Comparison of ENCODE assay signal across 15 cellular contexts in the genomic region with DNA sequence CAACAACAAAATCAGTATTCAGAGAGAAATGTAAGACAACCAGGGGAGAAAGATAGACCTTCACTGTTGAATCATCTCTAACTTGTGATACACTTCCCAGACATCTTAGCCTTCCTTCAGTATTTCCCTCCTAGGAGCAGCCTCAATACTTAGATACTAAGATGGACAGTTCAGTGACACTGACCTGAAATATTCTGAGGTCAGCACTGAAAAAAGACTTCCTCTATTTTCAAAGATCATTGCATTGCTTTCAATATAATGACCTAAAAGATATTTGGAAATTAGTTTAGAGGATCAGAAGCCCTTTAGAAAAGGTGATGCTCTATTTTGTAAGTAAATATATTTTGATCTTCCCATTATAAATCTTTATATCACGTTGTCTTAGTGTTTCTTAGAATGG.
DNase-seq lines count a peak whose midpoint lies in the region; ATAC-seq and TF ChIP-seq lines count a peak whose summit lies in the region.
"Had no signal": no experiment of that assay in that cellular context is flagged by ENCODE, and none has a peak within 500 bp of the region (broad histone marks: within the 10 kb centered on the region; RNA-seq: fewer than 3 reads in every experiment).

No MANE protein-coding gene starts in this region.

- no peak for TF ChIP-seq CTCF in GM12865 (IDR thresholded peaks at IDR 0.05; ENCODE audit: insufficient read depth, low read depth, low read length, missing control alignments)
- TF ChIP-seq CTCF in OCI-LY3 (IDR thresholded peaks at IDR 0.05; ENCODE audit: low read depth, low read length) = no peak
- TF ChIP-seq CTCF in MCF 10A (IDR thresholded peaks at IDR 0.05; ENCODE audit: unreplicated experiment) = no peak

- H3K36me3 ChIP-seq in OCI-LY3 (replicated peaks; ENCODE audit: low read depth, low read length) = peaks cover 17% of the 10 kb centered on the region

- peak overlapping the region; percentile 83 for H3K27ac Mint-ChIP-seq in activated naive CD4-positive, alpha-beta T cell treated with anti-CD3 and anti-CD28 coated beads, Interleukin-2, amount 50 U/mL, for 24 hours
- peak overlapping the region; percentile 74 for H3K27ac Mint-ChIP-seq in stimulated activated memory B cell treated with anti-CD40 and anti-IgM and Interleukin-4, amounts not matched to agents 10 μg/mL and 1 μg/mL and 100 μg/mL, for 72 hours
- no peak overlapping the region for H3K27ac Mint-ChIP-seq in MCF 10A (ENCODE audit: low read depth, unreplicated experiment)
- H3K27ac Mint-ChIP-seq: CD4-positive, alpha-beta T cell; GM23338 had no signal

- POLR2A ChIA-PET in MCF 10A (lab: Yijun Ruan, JAX) = no interaction called here

- peak overlapping the region; percentile 35 for H3K4me3 Mint-ChIP-seq in activated naive CD4-positive, alpha-beta T cell treated with anti-CD3 and anti-CD28 coated beads, Interleukin-2, amount 50 U/mL, for 24 hours
- no peak overlapping the region for H3K4me3 Mint-ChIP-seq in stimulated activated memory B cell treated with anti-CD40 and anti-IgM and Interleukin-4, amounts not matched to agents 10 μg/mL and 1 μg/mL and 100 μg/mL, for 72 hours
- H3K4me3 Mint-ChIP-seq in MCF 10A (ENCODE audit: unreplicated experiment) = no peak overlapping the region
- H3K4me3 Mint-ChIP-seq: CD4-positive, alpha-beta T cell; GM23338 had no signal

- peaks cover 7% of the 10 kb centered on the region; the same call in 1 of the 2 replicates for H3K9me3 ChIP-seq in OCI-LY3 (ENCODE audit: insufficient read depth, low read length)

- CTCF ChIA-PET in MCF 10A (lab: Yijun Ruan, JAX) = no interaction called here

- peaks cover 16% of the 10 kb centered on the region for H3K9me3 Mint-ChIP-seq in activated naive CD4-positive, alpha-beta T cell treated with anti-CD3 and anti-CD28 coated beads, Interleukin-2, amount 50 U/mL, for 24 hours
- peaks cover 11% of the 10 kb centered on the region for H3K9me3 Mint-ChIP-seq in stimulated activated memory B cell treated with anti-CD40 and anti-IgM and Interleukin-4, amounts not matched to agents 10 μg/mL and 1 μg/mL and 100 μg/mL, for 72 hours
- no peaks in the 10 kb centered on the region for H3K9me3 Mint-ChIP-seq in MCF 10A (ENCODE audit: unreplicated experiment)
- H3K9me3 Mint-ChIP-seq: CD4-positive, alpha-beta T cell; GM23338 had no signal

- BruUV-seq in MCF 10A (replicated peaks; lab: Mats Ljungman, UMichigan) = no TSS peak

- H3K27me3 Mint-ChIP-seq in activated naive CD4-positive, alpha-beta T cell treated with anti-CD3 and anti-CD28 coated beads, Interleukin-2, amount 50 U/mL, for 24 hours = no peaks in the 10 kb centered on the region
- no peaks in the 10 kb centered on the region for H3K27me3 Mint-ChIP-seq in stimulated activated memory B cell treated with anti-CD40 and anti-IgM and Interleukin-4, amounts not matched to agents 10 μg/mL and 1 μg/mL and 100 μg/mL, for 72 hours
- no peaks in the 10 kb centered on the region for H3K27me3 Mint-ChIP-seq in MCF 10A (ENCODE audit: insufficient read depth, unreplicated experiment)
- H3K27me3 Mint-ChIP-seq: CD4-positive, alpha-beta T cell had no signal

- intact Hi-C loops in MCF 10A (cut with micrococcal nuclease) = no loop called here

- H3K79me2 ChIP-seq in OCI-LY3 (ENCODE audit: low read length) = peaks cover 32% of the 10 kb centered on the region

- H3K27ac ChIP-seq in OCI-LY3 (ENCODE audit: low read length) = peak overlapping the region; percentile 95

- no peak for DNase-seq in activated naive CD4-positive, alpha-beta T cell treated with anti-CD3 and anti-CD28 coated beads, Interleukin-2, amount 50 U/mL, for 16 hours
- DNase-seq in GM12865 (ENCODE audit: low read depth) (no peak), MCF 10A (ENCODE audit: unreplicated experiment) (no peak), DMS153 treated with DMSO at 0.1 percent for 48 hours (lab: John Stamatoyannopoulos, UW; ENCODE audit: unreplicated experiment) (no peak)
- DNase-seq: ACHN; Calu3; CD4-positive, alpha-beta T cell; KBM-7; NCI-H1092; NCI-H524; SK-N-SH had no signal

- no peaks in the 10 kb centered on the region for H4K20me1 ChIP-seq in OCI-LY3 (ENCODE audit: insufficient read depth, low read length)

- peaks cover 76% of the 10 kb centered on the region for H3K4me1 ChIP-seq in OCI-LY3 (ENCODE audit: low read length)

- H3K9ac ChIP-seq in OCI-LY3 (ENCODE audit: low read length) = peak overlapping the region; percentile 83
- H3K9ac ChIP-seq: SK-N-SH had no signal

- H3K27me3 ChIP-seq in OCI-LY3 (ENCODE audit: low read depth, low read length) = no peaks in the 10 kb centered on the region

- peak overlapping the region; percentile 8; the same call in 1 of the 2 replicates for H3K4me3 ChIP-seq in GM12865 (ENCODE audit: low read depth, low read length)
- peak overlapping the region; percentile 31; the same call in 1 of the 2 replicates for H3K4me3 ChIP-seq in OCI-LY3 (ENCODE audit: low read length)
- H3K4me3 ChIP-seq: GM23338 had no signal

- peak overlapping the region; percentile 78 for H3K4me2 ChIP-seq in OCI-LY3 (ENCODE audit: low read length)
- H3K4me2 ChIP-seq: GM23338, SK-N-SH had no signal

- H3K36me3 Mint-ChIP-seq in activated naive CD4-positive, alpha-beta T cell treated with anti-CD3 and anti-CD28 coated beads, Interleukin-2, amount 50 U/mL, for 24 hours = peaks cover 13% of the 10 kb centered on the region
- peaks cover 11% of the 10 kb centered on the region for H3K36me3 Mint-ChIP-seq in stimulated activated memory B cell treated with anti-CD40 and anti-IgM and Interleukin-4, amounts not matched to agents 10 μg/mL and 1 μg/mL and 100 μg/mL, for 72 hours
- no peaks in the 10 kb centered on the region for H3K36me3 Mint-ChIP-seq in MCF 10A (ENCODE audit: insufficient read depth, unreplicated experiment)

- H2AFZ ChIP-seq in OCI-LY3 (ENCODE audit: low read depth, low read length) = no peak overlapping the region
- H2AFZ ChIP-seq: GM23338 had no signal

- ATAC-seq in stimulated activated memory B cell treated with anti-CD40 and anti-IgM and Interleukin-4, amounts not matched to agents 10 μg/mL and 1 μg/mL and 100 μg/mL, for 72 hours = no peak
- ATAC-seq: GM23338 had no signal

- peaks cover 81% of the 10 kb centered on the region for H3K4me1 Mint-ChIP-seq in activated naive CD4-positive, alpha-beta T cell treated with anti-CD3 and anti-CD28 coated beads, Interleukin-2, amount 50 U/mL, for 24 hours
- peaks cover 57% of the 10 kb centered on the region for H3K4me1 Mint-ChIP-seq in stimulated activated memory B cell treated with anti-CD40 and anti-IgM and Interleukin-4, amounts not matched to agents 10 μg/mL and 1 μg/mL and 100 μg/mL, for 72 hours
- peaks cover 29% of the 10 kb centered on the region for H3K4me1 Mint-ChIP-seq in MCF 10A (ENCODE audit: insufficient read depth, unreplicated experiment)
- H3K4me1 Mint-ChIP-seq: GM23338 had no signal
